Comparison of ENCODE assay signal across 22 cellular contexts in genomic region chr10:26359670-26360069, GRCh38.
A peak's percentile ranks its signal among the peaks of the same experiment; 100 is the strongest.
DNase-seq lines count a peak whose midpoint lies in the region; ATAC-seq and TF ChIP-seq lines count a peak whose summit lies in the region.
"Had no signal": no experiment of that assay in that cellular context is flagged by ENCODE, and none has a peak within 500 bp of the region (broad histone marks: within the 10 kb centered on the region; RNA-seq: fewer than 3 reads in every experiment).

No MANE protein-coding gene starts in this region.

- H3K4me1 ChIP-seq in BLaER1: peaks cover 7% of the 10 kb centered on the region
- peaks cover 8% of the 10 kb centered on the region; the same call in 1 of the 2 replicates for H3K4me1 ChIP-seq in HEK293 (ENCODE audit: control insufficient read depth, insufficient read depth, low read length)
- H3K4me1 ChIP-seq in mammary epithelial cell (ENCODE audit: insufficient read depth, low read length): no peaks in the 10 kb centered on the region
- H3K4me1 ChIP-seq: BE2C had no signal

- WGBS in mammary epithelial cell (ENCODE audit: low coverage, missing lambda C conversion rate): 0% methylated on average over 1 of the region's 1 CpG

- POLR2A ChIA-PET in HEK293 (lab: Yijun Ruan, JAX): no interaction called here

- H2AFZ ChIP-seq in mammary epithelial cell (ENCODE audit: low read depth, low read length): no peak overlapping the region
- H2AFZ ChIP-seq: GM23338 had no signal

- H3K9ac ChIP-seq in BLaER1 (no peak overlapping the region), mammary epithelial cell (ENCODE audit: insufficient read depth, low read length) (no peak overlapping the region)

- dilution Hi-C loops in mammary epithelial cell (cut with HindIII; ENCODE audit: low sequenced_read_pairs): no loop called here

- no TSS peak for BruUV-seq in mammary epithelial cell (replicated peaks; lab: Mats Ljungman, UMichigan)

- H3K27me3 ChIP-seq in BLaER1 (no peaks in the 10 kb centered on the region), mammary epithelial cell (ENCODE audit: insufficient read depth, low read length) (no peaks in the 10 kb centered on the region)
- H3K27me3 ChIP-seq: BE2C had no signal

- CTCF ChIA-PET in HEK293 (lab: Yijun Ruan, JAX): no interaction called here
- CTCF ChIA-PET in mammary epithelial cell (lab: Charles Lee; ENCODE audit: low non-redundant PET): no interaction called here

- H3K36me3 ChIP-seq in BLaER1 (no peaks in the 10 kb centered on the region), HEK293 (ENCODE audit: control insufficient read depth in 2 of 2, insufficient read depth in 1 of 2, low read length in 2 of 2) (no peaks in the 10 kb centered on the region), mammary epithelial cell (ENCODE audit: insufficient read depth, low read length) (no peaks in the 10 kb centered on the region)
- H3K36me3 ChIP-seq: BE2C had no signal

- DNase-seq in M059J (ENCODE audit: low read depth): peak; percentile 10
- DNase-seq in mammary epithelial cell: no peak
- no peak for DNase-seq in CD1c-positive myeloid dendritic cell (ENCODE audit: extremely low spot score)
- DNase-seq: 8988T; ACHN; AML-193; BE2C; C1 segment of cervical spinal cord; Caco-2; CD4-positive, CD25-positive, alpha-beta regulatory T cell; CD8-positive, alpha-beta T cell; DMS153; DMS79; GF-D8; H9; HFFc6 had no signal

- H4K20me1 ChIP-seq in BLaER1 (no peaks in the 10 kb centered on the region), mammary epithelial cell (ENCODE audit: insufficient read depth, low read length) (no peaks in the 10 kb centered on the region)

- ATAC-seq in esophagus mucosa: no peak
- ATAC-seq: A549; CD8-positive, alpha-beta T cell; GM23338; HCT116 had no signal

- H3K4me3 ChIP-seq in BLaER1 (no peak overlapping the region), HEK293 (ENCODE audit: low read depth, low read length) (no peak overlapping the region), mammary epithelial cell (replicated peaks in 1 of 3; ENCODE audit: insufficient read depth in 1 of 3, low read depth in 2 of 3, low read length in 3 of 3) (no peak overlapping the region)
- H3K4me3 ChIP-seq: A549, GM23338 had no signal

- H3K27ac ChIP-seq in BLaER1: no peak overlapping the region
- H3K27ac ChIP-seq in HEK293 (ENCODE audit: extremely low read depth, low read depth, low read length): no peak overlapping the region
- no peak overlapping the region for H3K27ac ChIP-seq in mammary epithelial cell (ENCODE audit: insufficient read depth, low read depth, low read length)

- intact Hi-C loops in mammary epithelial cell (cut with micrococcal nuclease): no loop called here

- H3K9me3 ChIP-seq in BLaER1 (no peaks in the 10 kb centered on the region), HEK293 (ENCODE audit: control insufficient read depth, insufficient read depth, low read depth, low read length) (no peaks in the 10 kb centered on the region), mammary epithelial cell (replicated peaks; ENCODE audit: insufficient read depth, low read length) (peaks cover 3% of the 10 kb centered on the region)
- H3K9me3 ChIP-seq: A549, BE2C, Caco-2 had no signal

- H3K79me2 ChIP-seq in mammary epithelial cell (ENCODE audit: insufficient read depth, low read length): no peaks in the 10 kb centered on the region

- TF ChIP-seq CTCF in HEK293 (tag by site-specific recombination; IDR thresholded peaks at IDR 0.05) (no peak), mammary epithelial cell (conservative IDR thresholded peaks at IDR 0.05 in 1 of 2, IDR thresholded peaks at IDR 0.05 in 1 of 2; ENCODE audit: extremely low read depth in 1 of 2, insufficient read depth in 1 of 2, low read depth in 1 of 2, low read length in 2 of 2) (no peak)

- in situ Hi-C loops in mammary epithelial cell (cut with MboI; ENCODE audit: low sequenced_read_pairs in 2 of 2): no loop called here

- H3K4me2 ChIP-seq in BLaER1 (0 out of 2 replicates have a peak overlapping the region, but pooled peaks have one; percentile 5), mammary epithelial cell (ENCODE audit: insufficient read depth, low read depth, low read length) (no peak overlapping the region)
- H3K4me2 ChIP-seq: A549, GM23338 had no signal

TF ChIP-seq in HEK293, 187 proteins besides CTCF, POLR2A, EP300 and RAD21 (continues in another document):
- TF ChIP-seq ZBTB8A (tag by site-specific recombination; IDR thresholded peaks at IDR 0.05) (no peak), ZNF76 (tag by site-specific recombination; IDR thresholded peaks at IDR 0.05; ENCODE audit: borderline replicate concordance, low read depth) (no peak), ZNF223 (tag by site-specific recombination; IDR thresholded peaks at IDR 0.05) (no peak), ZNF362 (tag by site-specific recombination; IDR thresholded peaks at IDR 0.05) (no peak), ZSCAN4 (tag by site-specific recombination; IDR thresholded peaks at IDR 0.05) (no peak), GLIS2 (tag by site-specific recombination; IDR thresholded peaks at IDR 0.05) (no peak), ZNF354C (tag by site-specific recombination; IDR thresholded peaks at IDR 0.05; ENCODE audit: borderline replicate concordance, low read depth) (no peak), ZNF341 (tag by site-specific recombination; IDR thresholded peaks at IDR 0.05; ENCODE audit: low read depth) (no peak), BCL11B (tag by site-specific recombination; IDR thresholded peaks at IDR 0.05; ENCODE audit: low read depth) (0 out of 2 replicates have a peak, but pooled peaks have one; percentile 23), ZNF513 (tag by site-specific recombination; IDR thresholded peaks at IDR 0.05) (no peak), REPIN1 (tag by site-specific recombination; IDR thresholded peaks at IDR 0.05; ENCODE audit: low read depth) (no peak), ZNF391 (tag by site-specific recombination; IDR thresholded peaks at IDR 0.05; ENCODE audit: borderline replicate concordance, low read depth) (no peak), ZNF473 (tag by site-specific recombination; IDR thresholded peaks at IDR 0.05) (no peak), ZNF704 (tag by site-specific recombination; IDR thresholded peaks at IDR 0.05) (no peak), ZNF555 (tag by site-specific recombination; conservative IDR thresholded peaks at IDR 0.05) (no peak), PBX3 (CRISPR knock-in tag; IDR thresholded peaks at IDR 0.05) (no peak), ZNF426 (tag by site-specific recombination; IDR thresholded peaks at IDR 0.05) (no peak), ZNF701 (tag by site-specific recombination; IDR thresholded peaks at IDR 0.05) (no peak), KLF7 (tag by site-specific recombination; IDR thresholded peaks at IDR 0.05; ENCODE audit: borderline replicate concordance) (no peak)
